8 cellular contexts compared by ENCODE assay signal in genomic region chr3:120678331-120678845, GRCh38.
DNase-seq lines count a peak whose midpoint lies in the region; ATAC-seq, FAIRE-seq and TF ChIP-seq lines count a peak whose summit lies in the region.

No MANE protein-coding gene starts in this region.

- H2AFZ ChIP-seq in ACC112 (ENCODE audit: low read length, unreplicated experiment) = peak overlapping the region; percentile 81

- H3K4me3 ChIP-seq in ACC112 (ENCODE audit: low read depth, low read length) (peak overlapping the region; percentile 57), RWPE2 (ENCODE audit: severe bottlenecking) (no peak overlapping the region), mucosa of stomach (ENCODE audit: low read length) (no peak overlapping the region)

- DNase-seq in GM19239 (ENCODE audit: insufficient read length, low spot score) (peak; percentile 40), RWPE2 (ENCODE audit: low spot score) (no peak), erythroblast (lab: John Stamatoyannopoulos, UW) (peak; percentile 9 to 16)
- DNase-seq in stimulated activated CD4-positive, alpha-beta T cell treated with anti-CD3 and anti-CD28 coated beads, Interleukin-4, amount 100 ng/mL, for 4 hours = no peak

- H3K36me3 ChIP-seq in ACC112 (ENCODE audit: insufficient read depth, low read length) (no peaks in the 10 kb centered on the region), RWPE2 (ENCODE audit: low read depth) (no peaks in the 10 kb centered on the region), mucosa of stomach (ENCODE audit: control insufficient read depth, insufficient read depth, low read length) (no peaks in the 10 kb centered on the region)

- no peaks in the 10 kb centered on the region for H3K9me3 ChIP-seq in RWPE2 (ENCODE audit: severe bottlenecking)
- no peaks in the 10 kb centered on the region for H3K9me3 ChIP-seq in mucosa of stomach (ENCODE audit: control insufficient read depth, low read length)

- TF ChIP-seq CTCF in RWPE2 (IDR thresholded peaks at IDR 0.05; ENCODE audit: poor library complexity, severe bottlenecking) = no peak

- TF ChIP-seq POLR2A in erythroblast (IDR thresholded peaks at IDR 0.05; ENCODE audit: low read length) = no peak

- H3K79me2 ChIP-seq in ACC112 (ENCODE audit: control insufficient read depth, insufficient read depth, low read length, unreplicated experiment) = no peaks in the 10 kb centered on the region

- H3K27me3 ChIP-seq in ACC112 (ENCODE audit: insufficient read depth, low read length) (no peaks in the 10 kb centered on the region), RWPE2 (ENCODE audit: insufficient read depth, poor library complexity, severe bottlenecking) (no peaks in the 10 kb centered on the region), mucosa of stomach (ENCODE audit: control insufficient read depth, insufficient read depth, low read length) (no peaks in the 10 kb centered on the region)

- peak; percentile 97 for FAIRE-seq in GM19239 (lab: Jason Lieb, UNC)

- ATAC-seq in HG03175 (IDR thresholded peaks at IDR 0.05; ENCODE audit: unreplicated experiment) = peak; percentile 92
- peak; percentile 66 for ATAC-seq in RWPE2 (ENCODE audit: low read depth)
- ATAC-seq in GM21360 (IDR thresholded peaks at IDR 0.05; ENCODE audit: unreplicated experiment) = no peak

- peak overlapping the region; percentile 38 for H3K9ac ChIP-seq in mucosa of stomach (ENCODE audit: low read length)

- peaks cover 16% of the 10 kb centered on the region for H3K4me1 ChIP-seq in ACC112 (ENCODE audit: control insufficient read depth, insufficient read depth, low read length, unreplicated experiment)
- peaks cover 7% of the 10 kb centered on the region for H3K4me1 ChIP-seq in RWPE2 (ENCODE audit: insufficient read depth, poor library complexity, severe bottlenecking)
- peaks cover 31% of the 10 kb centered on the region for H3K4me1 ChIP-seq in mucosa of stomach (ENCODE audit: control insufficient read depth, insufficient read depth, low read length)

- H3K27ac ChIP-seq in ACC112 (ENCODE audit: low read depth, low read length) (peak overlapping the region; percentile 63), RWPE2 (ENCODE audit: poor library complexity, severe bottlenecking) (no peak overlapping the region)

Comparison
In these comparisons a context has a peak if more than half of its experiments do, and no peak if none do; other contexts are left out.
1. DNase-seq: peak in GM19239 (single experiment) and erythroblast (2 of 2); none in RWPE2 (single experiment) and stimulated activated CD4-positive, alpha-beta T cell treated with anti-CD3 and anti-CD28 coated beads, Interleukin-4, amount 100 ng/mL, for 4 hours (0 of 2).